ENCODE assay signal across 23 cellular contexts in genomic region chr4:8558080-8558960, GRCh38. TPM values are rescaled to one million over a fixed set of nuclear protein-coding genes. Genes with fewer than 3 reads are reported as not detected.
A peak's percentile ranks its signal among the peaks of the same experiment; 100 is the strongest.
DNase-seq lines count a peak whose midpoint lies in the region; ATAC-seq and TF ChIP-seq lines count a peak whose summit lies in the region.
"Had no signal": no experiment of that assay in that cellular context is flagged by ENCODE, and none has a peak within 500 bp of the region (broad histone marks: within the 10 kb centered on the region; RNA-seq: fewer than 3 reads in every experiment).

No MANE protein-coding gene starts in this region.

- POLR2A ChIA-PET in PC-3 (lab: Charles Lee; ENCODE audit: unreplicated experiment): no interaction called here

- H3K9me3 ChIP-seq in PC-3 (ENCODE audit: low read length): no peaks in the 10 kb centered on the region
- H3K9me3 ChIP-seq in esophagus squamous epithelium: no peaks in the 10 kb centered on the region
- H3K9me3 ChIP-seq: BE2C, right atrium auricular region, thoracic aorta had no signal

- H3K4me3 ChIP-seq in PC-3 (ENCODE audit: low read length) (no peak overlapping the region), esophagus squamous epithelium (peak overlapping the region; percentile 0 to 24 (median 10))
- H3K4me3 ChIP-seq: dorsolateral prefrontal cortex, GM12878, right atrium auricular region, thoracic aorta had no signal

- no TSS peak for BruUV-seq in PC-3 (replicated peaks; lab: Mats Ljungman, UMichigan)

- peak overlapping the region; percentile 43 for H3K9ac ChIP-seq in PC-3 (ENCODE audit: low read length)

- no peaks in the 10 kb centered on the region for H3K27me3 ChIP-seq in PC-3 (ENCODE audit: low read length)
- H3K27me3 ChIP-seq in esophagus squamous epithelium: no peaks in the 10 kb centered on the region
- H3K27me3 ChIP-seq: BE2C, right atrium auricular region had no signal

- WGBS in esophagus squamous epithelium, 2 donors: 100% methylated on average over 2 of the region's 21 CpGs; no CpG with 5 or more reads in 1 of the 2 donors

- CTCF ChIA-PET in PC-3 (lab: Charles Lee): no interaction called here

- peak overlapping the region; percentile 55; the same call in 1 of the 2 replicates for H2AFZ ChIP-seq in PC-3 (ENCODE audit: low read length)

- no peaks in the 10 kb centered on the region for H3F3A ChIP-seq in PC-3 (ENCODE audit: low read length, unreplicated experiment)

- DNase-seq in EH (ENCODE audit: low read depth) (peak; percentile 76), PC-3 (peak; percentile 68), esophagus squamous epithelium (lab: John Stamatoyannopoulos, UW) (no peak), posterior vena cava (ENCODE audit: low spot score) (peak; percentile 67), HUDEP-2 (lab: John Stamatoyannopoulos, UW; ENCODE audit: unreplicated experiment in 76 of 76) (no peak), left ventricle myocardium superior (no peak), head of caudate nucleus (no peak)
- DNase-seq: activated CD4-positive, alpha-beta T cell treated with anti-CD3 and anti-CD28 coated beads, Interleukin-2, amount 10 ng/mL, durations not matched to agents 24 days and 14 days; activated naive CD8-positive, alpha-beta T cell treated with anti-CD3 and anti-CD28 coated beads, Interleukin-2, amount 50 U/mL, for 24 hours; BE2C; GF-D8; NCI-H2029 treated with DMSO at 0.1 percent for 48 hours; nucleus accumbens; stimulated activated CD4-positive, alpha-beta T cell treated with anti-CD3 and anti-CD28 coated beads, Interleukin-15, amount 100 ng/mL, for 24 hours had no signal

- H3K36me3 ChIP-seq in PC-3 (ENCODE audit: low read depth, low read length) (no peaks in the 10 kb centered on the region), esophagus squamous epithelium (no peaks in the 10 kb centered on the region)
- H3K36me3 ChIP-seq: BE2C, right atrium auricular region, thoracic aorta had no signal

- H3K27ac ChIP-seq in PC-3 (ENCODE audit: low read length): peak overlapping the region; percentile 92
- H3K27ac ChIP-seq in esophagus squamous epithelium: peak overlapping the region; percentile 30 to 72 (median 40)
- H3K27ac ChIP-seq: dorsolateral prefrontal cortex, HL-60, right atrium auricular region, thoracic aorta had no signal

- peaks cover 59% of the 10 kb centered on the region for H3K4me1 ChIP-seq in PC-3 (ENCODE audit: insufficient read depth, low read length)
- H3K4me1 ChIP-seq in esophagus squamous epithelium: peaks cover 0 to 4% (median 0%) of the 10 kb centered on the region in 3 donors
- H3K4me1 ChIP-seq: BE2C, right atrium auricular region had no signal

- TF ChIP-seq POLR2A in esophagus squamous epithelium (IDR thresholded peaks at IDR 0.05): no peak

- peak; percentile 79 for ATAC-seq in PC-3
- no peak for ATAC-seq in GM18502 (IDR thresholded peaks at IDR 0.05; ENCODE audit: poor library complexity, unreplicated experiment)
- ATAC-seq in left ventricle myocardium superior: no peak
- ATAC-seq: activated naive CD8-positive, alpha-beta T cell treated with anti-CD3 and anti-CD28 coated beads, Interleukin-2, amount 50 U/mL, for 24 hours; GM12878; HCT116 had no signal

- no peaks in the 10 kb centered on the region for H3K9me2 ChIP-seq in PC-3 (replicated peaks; ENCODE audit: low read length)

- peak overlapping the region; percentile 67 for H3K4me2 ChIP-seq in PC-3 (ENCODE audit: low read length)

- no peaks in the 10 kb centered on the region for H4K20me1 ChIP-seq in PC-3 (ENCODE audit: low read length)

- intact Hi-C loops in PC-3 (cut with micrococcal nuclease): no loop called here
- intact Hi-C loops in esophagus squamous epithelium (cut with DNase I): no loop called here
- intact Hi-C loops in posterior vena cava (cut with DNase I): no loop called here
- intact Hi-C loops in left ventricle myocardium superior (cut with micrococcal nuclease): no loop called here
- intact Hi-C loops in head of caudate nucleus (cut with DNase I): no loop called here

- no peak for TF ChIP-seq CTCF in PC-3 (conservative IDR thresholded peaks at IDR 0.05; ENCODE audit: low read depth, low read length)
- no peak for TF ChIP-seq CTCF in esophagus squamous epithelium (IDR thresholded peaks at IDR 0.05)

- H3K79me2 ChIP-seq in PC-3 (ENCODE audit: low read length): no peaks in the 10 kb centered on the region

RNA-seq across cellular contexts. Expression of gene GPR78, which starts 21.9 kb away (rescaled TPM):
- total RNA-seq in PC-3 (2014; rRNA removed): 2.0 and 2.4 TPM in 2 replicates
- total RNA-seq in esophagus squamous epithelium: 1 to 10 TPM; 2.5 to 8.3 (median 3.1) TPM
- under 1 TPM; 0.09 to 0.10 TPM for total RNA-seq in posterior vena cava
- not detected for total RNA-seq in left ventricle myocardium superior
- total RNA-seq: activated CD4-positive, alpha-beta T cell treated with anti-CD3 and anti-CD28 coated beads, Interleukin-2, amount 10 ng/mL, durations not matched to agents 24 days and 14 days; cardiac septum; GM12878; NCI-H460; right atrium auricular region; thoracic aorta had no signal

RNA-seq across cellular contexts. Expression of gene CPZ, which starts 34.2 kb away (rescaled TPM):
- 21.7 and 27.9 TPM in 2 replicates for total RNA-seq in PC-3 (2014; rRNA removed)
- total RNA-seq in esophagus squamous epithelium: 10 to 100 TPM in 1 of 4 donors, 1 to 10 TPM in 1, under 1 TPM in 2; 0.76 to 12.2 (median 1.9) TPM
- 10 to 100 TPM in 1 of 2 donors, 1 to 10 TPM in 1; 5.3 to 15.6 TPM for total RNA-seq in posterior vena cava
- total RNA-seq in left ventricle myocardium superior: 1.2 TPM
- total RNA-seq: activated CD4-positive, alpha-beta T cell treated with anti-CD3 and anti-CD28 coated beads, Interleukin-2, amount 10 ng/mL, durations not matched to agents 24 days and 14 days; GM12878 had no signal

Comparison
In these comparisons a context has a peak if more than half of its experiments do, and no peak if none do; other contexts are left out.
1. DNase-seq: peak in EH (single experiment), PC-3 (single experiment) and posterior vena cava (single experiment); none in esophagus squamous epithelium (single experiment), HUDEP-2 (0 of 76), left ventricle myocardium superior (single experiment) and head of caudate nucleus (0 of 42).